7 cellular contexts compared by ENCODE assay signal in genomic region chr7:92864169-92864568, GRCh38. TPM values are rescaled to one million over a fixed set of nuclear protein-coding genes. Genes with fewer than 3 reads are reported as not detected.
DNase-seq lines count a peak whose midpoint lies in the region; ATAC-seq and TF ChIP-seq lines count a peak whose summit lies in the region.
"Not testable (repeated sequence)": the region's sequence is repeated elsewhere in the genome, so short reads cannot be mapped to it uniquely, and the experiment has no call there.

No MANE protein-coding gene starts in this region.

- H3K36me3 ChIP-seq in DOHH2 (ENCODE audit: control insufficient read depth, low read length); PC-3 (ENCODE audit: low read depth, low read length): not testable (repeated sequence)

- not testable (repeated sequence) for H3K27me3 ChIP-seq in DOHH2 (ENCODE audit: control insufficient read depth, low read length); PC-3 (ENCODE audit: low read length)

- peak; percentile 70 for DNase-seq in NAMALWA (ENCODE audit: low spot score)
- DNase-seq in PC-3: peak; percentile 19
- peak; percentile 34 for DNase-seq in activated CD8-positive, alpha-beta T cell treated with anti-CD3 and anti-CD28 coated beads for 36 hours
- not testable (repeated sequence) for DNase-seq in central memory CD8-positive, alpha-beta T cell (ENCODE audit: low spot score in 2 of 2); retinal pigment epithelial cell (ENCODE audit: low read depth)
- peak; percentile 11 for DNase-seq in iPS DF 4.7 (ENCODE audit: extremely low read depth, low spot score)

- H3K36me3 Mint-ChIP-seq in activated CD8-positive, alpha-beta T cell treated with anti-CD3 and anti-CD28 coated beads for 36 hours (ENCODE audit: low read depth): peaks cover 12% of the 10 kb centered on the region
- H3K36me3 Mint-ChIP-seq in central memory CD8-positive, alpha-beta T cell (ENCODE audit: insufficient read depth): not testable (repeated sequence)

- not testable (repeated sequence) for H3K9me2 ChIP-seq in DOHH2 (replicated peaks; ENCODE audit: control insufficient read depth, low read length); PC-3 (replicated peaks; ENCODE audit: low read length)

- intact Hi-C loops in PC-3 (cut with micrococcal nuclease); activated CD8-positive, alpha-beta T cell treated with anti-CD3 and anti-CD28 coated beads for 36 hours (cut with micrococcal nuclease): not testable (repeated sequence)

- not testable (repeated sequence) for H3F3A ChIP-seq in DOHH2 (ENCODE audit: control insufficient read depth, insufficient read depth); PC-3 (ENCODE audit: low read length, unreplicated experiment)

- H3K27ac ChIP-seq in DOHH2 (ENCODE audit: low read depth, low read length); PC-3 (ENCODE audit: low read length): not testable (repeated sequence)

- not testable (repeated sequence) for H3K27me3 Mint-ChIP-seq in activated CD8-positive, alpha-beta T cell treated with anti-CD3 and anti-CD28 coated beads for 36 hours; central memory CD8-positive, alpha-beta T cell

- H3K9me3 Mint-ChIP-seq in activated CD8-positive, alpha-beta T cell treated with anti-CD3 and anti-CD28 coated beads for 36 hours: peaks cover 24% of the 10 kb centered on the region
- not testable (repeated sequence) for H3K9me3 Mint-ChIP-seq in central memory CD8-positive, alpha-beta T cell

- not testable (repeated sequence) for H3K4me2 ChIP-seq in DOHH2 (ENCODE audit: low read length); PC-3 (ENCODE audit: low read length)

- H3K79me2 ChIP-seq in DOHH2 (ENCODE audit: control insufficient read depth, low read length); PC-3 (ENCODE audit: low read length): not testable (repeated sequence)

- not testable (repeated sequence) for H3K4me3 Mint-ChIP-seq in activated CD8-positive, alpha-beta T cell treated with anti-CD3 and anti-CD28 coated beads for 36 hours; central memory CD8-positive, alpha-beta T cell

- H4K20me1 ChIP-seq in DOHH2 (ENCODE audit: control insufficient read depth, insufficient read depth, low read depth, low read length); PC-3 (ENCODE audit: low read length): not testable (repeated sequence)

- not testable (repeated sequence) for H3K9ac ChIP-seq in PC-3 (ENCODE audit: low read length)

- TF ChIP-seq CTCF in DOHH2 (IDR thresholded peaks at IDR 0.05; ENCODE audit: low read depth, low read length, poor library complexity, severe bottlenecking) (peak; percentile 52), PC-3 (conservative IDR thresholded peaks at IDR 0.05; ENCODE audit: low read depth, low read length) (peak; percentile 31; the same call in 1 of the 2 replicates), retinal pigment epithelial cell (conservative IDR thresholded peaks at IDR 0.05; ENCODE audit: low read depth, low read length) (peak; percentile 4)
- peak; percentile 33 for TF ChIP-seq CTCF in activated CD8-positive, alpha-beta T cell treated with anti-CD3 and anti-CD28 coated beads for 36 hours (IDR thresholded peaks at IDR 0.05)

- POLR2A ChIA-PET in PC-3 (lab: Charles Lee; ENCODE audit: unreplicated experiment); activated CD8-positive, alpha-beta T cell treated with anti-CD3 and anti-CD28 coated beads for 36 hours (lab: Charles Lee): not testable (repeated sequence)

- not testable (repeated sequence) for ATAC-seq in PC-3
- peak; percentile 47 for ATAC-seq in activated CD8-positive, alpha-beta T cell treated with anti-CD3 and anti-CD28 coated beads for 36 hours
- peak; percentile 14 for ATAC-seq in central memory CD8-positive, alpha-beta T cell (replicated peaks; ENCODE audit: extremely low read depth, poor library complexity, severe bottlenecking)

- CTCF ChIA-PET in PC-3 (lab: Charles Lee): not testable (repeated sequence)
- CTCF ChIA-PET in activated CD8-positive, alpha-beta T cell treated with anti-CD3 and anti-CD28 coated beads for 36 hours (lab: Charles Lee): interaction anchor here (1.2 to 1.6 kb wide), 3 partner anchors 9 to 11 kb away, joined by 4 to 6 read pairs (median 6); no protein-coding TSS in a partner anchor

- not testable (repeated sequence) for BruUV-seq in PC-3 (replicated peaks; lab: Mats Ljungman, UMichigan)

- not testable (repeated sequence) for H2AFZ ChIP-seq in PC-3 (ENCODE audit: low read length)

- not testable (repeated sequence) for H3K9me3 ChIP-seq in DOHH2 (ENCODE audit: control insufficient read depth, insufficient read depth, low read length); PC-3 (ENCODE audit: low read length)

- not testable (repeated sequence) for H3K27ac Mint-ChIP-seq in activated CD8-positive, alpha-beta T cell treated with anti-CD3 and anti-CD28 coated beads for 36 hours; central memory CD8-positive, alpha-beta T cell (ENCODE audit: low read depth)

- H3K4me1 Mint-ChIP-seq in activated CD8-positive, alpha-beta T cell treated with anti-CD3 and anti-CD28 coated beads for 36 hours (ENCODE audit: low read depth); central memory CD8-positive, alpha-beta T cell: not testable (repeated sequence)

- not testable (repeated sequence) for H3K4me1 ChIP-seq in DOHH2 (ENCODE audit: control insufficient read depth, low read length); PC-3 (ENCODE audit: insufficient read depth, low read length)

- H3K4me3 ChIP-seq in DOHH2 (ENCODE audit: low read length); PC-3 (ENCODE audit: low read length); retinal pigment epithelial cell (ENCODE audit: low read length): not testable (repeated sequence)

RNA-seq across cellular contexts. Expression of gene CDK6, which starts 27.8 kb away (rescaled TPM):
- total RNA-seq in PC-3 (2014; rRNA removed): 38.4 and 38.7 TPM in 2 replicates
- total RNA-seq in activated CD8-positive, alpha-beta T cell treated with anti-CD3 and anti-CD28 coated beads for 36 hours: 100 to 1,000 TPM; 130 to 138 TPM
